ENCODE assay signal across 24 cellular contexts in the genomic region with DNA sequence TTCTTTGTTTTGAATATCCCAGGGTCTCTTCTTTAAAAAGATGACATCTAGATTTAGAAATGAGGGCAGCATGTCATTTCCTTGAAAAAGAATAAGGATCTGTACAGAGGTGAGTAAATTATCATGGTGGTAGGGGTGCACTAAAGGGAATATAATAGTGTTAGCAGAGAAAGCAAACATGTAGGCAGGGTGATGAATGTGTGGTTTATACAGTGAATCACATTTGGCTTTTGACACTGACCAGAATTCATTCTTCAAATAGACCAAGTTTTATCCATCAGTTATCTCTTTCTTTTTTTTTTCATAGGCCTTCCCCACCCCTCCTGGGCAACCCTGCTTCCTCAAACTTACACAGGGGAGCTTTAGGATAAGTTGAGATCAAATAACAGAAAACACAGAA.
DNase-seq lines count a peak whose midpoint lies in the region; ATAC-seq and TF ChIP-seq lines count a peak whose summit lies in the region.
"Had no signal": no experiment of that assay in that cellular context is flagged by ENCODE, and none has a peak within 500 bp of the region (broad histone marks: within the 10 kb centered on the region; RNA-seq: fewer than 3 reads in every experiment).

No MANE protein-coding gene starts in this region.

- H3K27ac ChIP-seq in mesenchymal stem cell (ENCODE audit: low read length, poor library complexity, severe bottlenecking) (peak overlapping the region; percentile 65), GM23248 (no peak overlapping the region)
- H3K27ac ChIP-seq: A549; BLaER1 treated with 17β-estradiol and CSF1 and Interleukin-3, amounts not matched to agents 10 nM and 100 nM; RWPE1 had no signal

- H3K14ac ChIP-seq in mesenchymal stem cell (ENCODE audit: low read length in 2 of 2): no peak overlapping the region

- TF ChIP-seq CTCF in chondrocyte (IDR thresholded peaks at IDR 0.05): no peak

- no peak overlapping the region for H4K8ac ChIP-seq in mesenchymal stem cell (ENCODE audit: low read length)

- H3K4me2 ChIP-seq in mesenchymal stem cell (ENCODE audit: low read length, poor library complexity, severe bottlenecking) (no peak overlapping the region), GM23248 (ENCODE audit: unreplicated experiment) (no peak overlapping the region)
- H3K4me2 ChIP-seq: A549; BLaER1 treated with 17β-estradiol and CSF1 and Interleukin-3, amounts not matched to agents 10 nM and 100 nM had no signal

- no peak overlapping the region for H4K91ac ChIP-seq in mesenchymal stem cell (ENCODE audit: low read length)

- H3K9ac ChIP-seq in mesenchymal stem cell (ENCODE audit: low read length) (no peak overlapping the region), GM23248 (no peak overlapping the region)
- H3K9ac ChIP-seq: BLaER1 treated with 17β-estradiol and CSF1 and Interleukin-3, amounts not matched to agents 10 nM and 100 nM had no signal

- no peaks in the 10 kb centered on the region for H4K20me1 ChIP-seq in GM23248 (ENCODE audit: insufficient read depth)
- H4K20me1 ChIP-seq: BLaER1 treated with 17β-estradiol and CSF1 and Interleukin-3, amounts not matched to agents 10 nM and 100 nM had no signal

- H3K9me3 Mint-ChIP-seq in chondrocyte (ENCODE audit: low read depth): peaks cover 10% of the 10 kb centered on the region

- H2BK120ac ChIP-seq in mesenchymal stem cell (ENCODE audit: low read depth, low read length): no peak overlapping the region

- ATAC-seq in SK-N-SH treated with all-trans-retinoic acid at 6 μM for 48 hours: no peak
- ATAC-seq: A549, HCT116, K562 had no signal

- no peak overlapping the region for H2BK5ac ChIP-seq in mesenchymal stem cell (ENCODE audit: low read depth, low read length, poor library complexity, severe bottlenecking)

- no peak overlapping the region for H2BK15ac ChIP-seq in mesenchymal stem cell (ENCODE audit: low read depth, poor library complexity, severe bottlenecking)

- DNase-seq in HCEC 1CT (peak; percentile 60), chondrocyte (ENCODE audit: low spot score) (no peak), mesenchymal stem cell (peak; percentile 21), G401 (ENCODE audit: low spot score) (no peak), GM23248 (no peak), HUDEP-2 (lab: John Stamatoyannopoulos, UW; ENCODE audit: unreplicated experiment in 76 of 76) (no peak), NCI-H1092 treated with DMSO at 0.1 percent for 48 hours (lab: John Stamatoyannopoulos, UW) (no peak)
- DNase-seq: AML-193; CD4-positive, alpha-beta memory T cell; COR-L47; DMS53; Kasumi-1; MV-4-11; NCI-H146; NCI-H2029 treated with DMSO at 0.1 percent for 48 hours; NCI-H526; SHP77; SW 1271 had no signal

- no peaks in the 10 kb centered on the region for H3K9me2 ChIP-seq in GM23248 (ENCODE audit: insufficient read depth)

- H3K9me3 ChIP-seq in mesenchymal stem cell (ENCODE audit: control insufficient read depth, low read length) (peaks cover 17% of the 10 kb centered on the region), GM23248 (ENCODE audit: low read depth) (no peaks in the 10 kb centered on the region)

- H3K36me3 Mint-ChIP-seq in chondrocyte (ENCODE audit: low read depth): no peaks in the 10 kb centered on the region

- peaks cover 2% of the 10 kb centered on the region for H3K4me1 ChIP-seq in mesenchymal stem cell (ENCODE audit: control insufficient read depth, insufficient read depth, low read depth, low read length)
- no peaks in the 10 kb centered on the region for H3K4me1 ChIP-seq in GM23248 (ENCODE audit: insufficient read depth)
- H3K4me1 ChIP-seq: A549; BLaER1 treated with 17β-estradiol and CSF1 and Interleukin-3, amounts not matched to agents 10 nM and 100 nM had no signal

- H3K18ac ChIP-seq in mesenchymal stem cell (ENCODE audit: low read depth in 1 of 2, low read length in 2 of 2): no peak overlapping the region

- no peak overlapping the region for H2BK12ac ChIP-seq in mesenchymal stem cell (ENCODE audit: low read length in 2 of 2)

- H3K36me3 ChIP-seq in mesenchymal stem cell (ENCODE audit: control insufficient read depth in 1 of 2, insufficient read depth in 2 of 2, low read depth in 1 of 2, low read length in 2 of 2): no peaks in the 10 kb centered on the region
- H3K36me3 ChIP-seq in GM23248 (ENCODE audit: low read depth): no peaks in the 10 kb centered on the region
- H3K36me3 ChIP-seq: BLaER1 treated with 17β-estradiol and CSF1 and Interleukin-3, amounts not matched to agents 10 nM and 100 nM had no signal

- H3K4me3 Mint-ChIP-seq in chondrocyte (ENCODE audit: unreplicated experiment): no peak overlapping the region
- H3K4me3 Mint-ChIP-seq: CD4-positive, alpha-beta memory T cell had no signal

- in situ Hi-C loops in G401 (cut with HindIII; ENCODE audit: low sequenced_read_pairs): no loop called here
- in situ Hi-C loops in GM23248 (cut with MboI): no loop called here

- no peak overlapping the region for H2AK5ac ChIP-seq in mesenchymal stem cell (ENCODE audit: low read length, severe bottlenecking)

- no peak overlapping the region for H3K4ac ChIP-seq in mesenchymal stem cell (ENCODE audit: low read depth in 1 of 2, low read length in 2 of 2)

- H3F3A ChIP-seq in GM23248 (ENCODE audit: insufficient read depth): no peaks in the 10 kb centered on the region

- no peak overlapping the region for H3K23ac ChIP-seq in mesenchymal stem cell (ENCODE audit: low read length in 2 of 2)

- H3K27me3 ChIP-seq in mesenchymal stem cell (ENCODE audit: control insufficient read depth in 1 of 2, insufficient read depth in 1 of 2, low read length in 2 of 2) (no peaks in the 10 kb centered on the region), GM23248 (replicated peaks; ENCODE audit: insufficient read depth) (no peaks in the 10 kb centered on the region)
- H3K27me3 ChIP-seq: BLaER1 treated with 17β-estradiol and CSF1 and Interleukin-3, amounts not matched to agents 10 nM and 100 nM had no signal

- no peaks in the 10 kb centered on the region for H3K27me3 Mint-ChIP-seq in chondrocyte (ENCODE audit: low read depth)
- H3K27me3 Mint-ChIP-seq: CD4-positive, alpha-beta memory T cell had no signal

- H3K79me2 ChIP-seq in GM23248 (ENCODE audit: insufficient read depth): no peaks in the 10 kb centered on the region

- peak overlapping the region; percentile 17 for H3K27ac Mint-ChIP-seq in chondrocyte (ENCODE audit: unreplicated experiment)
- H3K27ac Mint-ChIP-seq: CD4-positive, alpha-beta memory T cell had no signal

- no peaks in the 10 kb centered on the region for H3K79me1 ChIP-seq in mesenchymal stem cell (replicated peaks; ENCODE audit: low read length, poor library complexity, severe bottlenecking)

- H3K4me3 ChIP-seq in mesenchymal stem cell (ENCODE audit: insufficient read depth in 1 of 2, low read depth in 1 of 2, low read length in 2 of 2): no peak overlapping the region
- H3K4me3 ChIP-seq in GM23248: no peak overlapping the region
- H3K4me3 ChIP-seq: A549; BLaER1 treated with 17β-estradiol and CSF1 and Interleukin-3, amounts not matched to agents 10 nM and 100 nM; K562 had no signal

- H3K4me1 Mint-ChIP-seq in chondrocyte (ENCODE audit: low read depth): peaks cover 9% of the 10 kb centered on the region
- H3K4me1 Mint-ChIP-seq: CD4-positive, alpha-beta memory T cell had no signal

- no peak overlapping the region for H2AFZ ChIP-seq in mesenchymal stem cell (ENCODE audit: low read depth, low read length)
- H2AFZ ChIP-seq in GM23248: no peak overlapping the region

TF ChIP-seq in SK-N-SH treated with all-trans-retinoic acid at 6 μM for 48 hours, 23 proteins besides CTCF, POLR2A, EP300 and RAD21:
- TF ChIP-seq, protein P1, sequence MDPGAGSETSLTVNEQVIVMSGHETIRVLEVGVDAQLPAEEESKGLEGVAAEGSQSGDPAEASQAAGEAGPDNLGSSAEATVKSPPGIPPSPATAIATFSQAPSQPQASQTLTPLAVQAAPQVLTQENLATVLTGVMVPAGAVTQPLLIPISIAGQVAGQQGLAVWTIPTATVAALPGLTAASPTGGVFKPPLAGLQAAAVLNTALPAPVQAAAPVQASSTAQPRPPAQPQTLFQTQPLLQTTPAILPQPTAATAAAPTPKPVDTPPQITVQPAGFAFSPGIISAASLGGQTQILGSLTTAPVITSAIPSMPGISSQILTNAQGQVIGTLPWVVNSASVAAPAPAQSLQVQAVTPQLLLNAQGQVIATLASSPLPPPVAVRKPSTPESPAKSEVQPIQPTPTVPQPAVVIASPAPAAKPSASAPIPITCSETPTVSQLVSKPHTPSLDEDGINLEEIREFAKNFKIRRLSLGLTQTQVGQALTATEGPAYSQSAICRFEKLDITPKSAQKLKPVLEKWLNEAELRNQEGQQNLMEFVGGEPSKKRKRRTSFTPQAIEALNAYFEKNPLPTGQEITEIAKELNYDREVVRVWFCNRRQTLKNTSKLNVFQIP (CRISPR knock-in tag; IDR thresholded peaks at IDR 0.05; ENCODE audit: borderline replicate concordance, low read depth): no peak
- TF ChIP-seq ZFP3 (CRISPR knock-in tag; IDR thresholded peaks at IDR 0.05): no peak
- peak; percentile 41; the same call in 1 of the 2 replicates for TF ChIP-seq ISL1 (CRISPR knock-in tag; IDR thresholded peaks at IDR 0.05)
- no peak for TF ChIP-seq ARNTL (CRISPR knock-in tag; IDR thresholded peaks at IDR 0.05; ENCODE audit: borderline replicate concordance, low read depth)
- TF ChIP-seq BACH2 (CRISPR knock-in tag; IDR thresholded peaks at IDR 0.05; ENCODE audit: borderline replicate concordance): no peak

Comparison
In these comparisons a context has a peak if more than half of its experiments do, and no peak if none do; other contexts are left out.
1. DNase-seq: peak in HCEC 1CT (single experiment) and mesenchymal stem cell (single experiment); none in chondrocyte (single experiment), G401 (single experiment), GM23248 (single experiment), HUDEP-2 (0 of 76) and NCI-H1092 treated with DMSO at 0.1 percent for 48 hours (single experiment).